Comparison of ENCODE assay signal across 1 cellular context in genomic region chr17:82876149-82876548, GRCh38.
TF ChIP-seq lines count a peak whose summit lies in the region.

No MANE protein-coding gene starts in this region.

TF ChIP-seq in GM23338, 12 proteins besides CTCF, POLR2A, EP300 and RAD21 (continued from another document):
- TF ChIP-seq ETS1 (IDR thresholded peaks at IDR 0.05), result no peak
- TF ChIP-seq REST (IDR thresholded peaks at IDR 0.05; ENCODE audit: unreplicated experiment), result no peak
